ENCODE assay signal across 1 cellular context in the genomic region with DNA sequence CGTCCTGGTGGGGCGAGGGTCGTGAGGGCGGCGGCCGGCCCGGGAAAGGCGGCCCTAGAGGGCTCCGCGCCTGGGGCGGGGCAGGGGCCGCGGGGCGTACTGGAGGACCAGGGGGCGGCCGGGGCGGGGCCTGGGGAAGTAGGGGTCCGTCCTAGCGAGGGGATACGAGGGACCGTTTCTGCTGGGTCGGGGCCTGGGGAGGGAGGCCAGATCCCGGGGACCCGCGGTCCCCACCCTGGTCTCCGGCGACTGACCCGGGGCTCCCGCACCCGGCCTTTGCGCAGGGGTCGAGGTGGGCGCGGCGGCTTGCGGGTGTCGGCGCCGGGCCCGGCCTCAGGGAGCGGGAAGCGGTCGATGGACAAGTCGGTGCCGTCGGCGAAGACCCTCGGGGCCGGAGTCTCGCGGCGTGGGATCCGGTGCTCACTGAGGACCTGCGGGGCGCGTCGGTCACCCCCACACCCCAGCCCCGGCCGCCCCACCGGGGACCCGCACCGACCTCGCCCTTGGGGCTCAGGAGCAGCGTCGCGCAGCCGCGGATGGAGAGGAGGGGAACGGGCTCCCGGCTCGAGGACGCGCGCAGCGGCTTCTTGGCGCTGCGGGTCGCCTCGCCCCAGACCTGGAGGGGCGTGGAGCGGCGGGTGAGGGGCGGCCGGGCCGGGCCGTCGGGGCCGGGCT.
TF ChIP-seq lines count a peak whose summit lies in the region.

No MANE protein-coding gene starts in this region.

TF ChIP-seq in Ishikawa, 13 proteins besides CTCF, POLR2A, EP300 and RAD21:
- TF ChIP-seq ZBTB7A (IDR thresholded peaks at IDR 0.05; ENCODE audit: low read depth) = peak; percentile 39; the same call in 1 of the 2 replicates
- no peak for TF ChIP-seq TAF1 (IDR thresholded peaks at IDR 0.05; ENCODE audit: low read depth)
